Comparison of ENCODE assay signal across 1 cellular context in genomic region chr3:21846976-21847375, GRCh38.
TF ChIP-seq lines count a peak whose summit lies in the region.

No MANE protein-coding gene starts in this region.

TF ChIP-seq in A549, 52 proteins besides CTCF, POLR2A, EP300 and RAD21:
- no peak for TF ChIP-seq REST (IDR thresholded peaks at IDR 0.05)
- no peak for TF ChIP-seq RCOR1 (IDR thresholded peaks at IDR 0.05; ENCODE audit: low read depth, low read length)
- TF ChIP-seq MAFK (IDR thresholded peaks at IDR 0.05; ENCODE audit: partially characterized antibody), result peak; percentile 45
- no peak for TF ChIP-seq CHD2 (IDR thresholded peaks at IDR 0.05; ENCODE audit: low read length, partially characterized antibody)
- TF ChIP-seq JUN (IDR thresholded peaks at IDR 0.05), result no peak
- TF ChIP-seq ELK1 (IDR thresholded peaks at IDR 0.05; ENCODE audit: low read depth, low read length), result no peak
- no peak for TF ChIP-seq KDM5A (IDR thresholded peaks at IDR 0.05)
- no peak for TF ChIP-seq FOSL2 (IDR thresholded peaks at IDR 0.05)
- TF ChIP-seq FOSL2 (CRISPR knock-in tag; IDR thresholded peaks at IDR 0.05), result peak; percentile 72
TF ChIP-seq in A549: peak in this region for 2.
